Comparison of ENCODE assay signal across 1 cellular context in the genomic region with DNA sequence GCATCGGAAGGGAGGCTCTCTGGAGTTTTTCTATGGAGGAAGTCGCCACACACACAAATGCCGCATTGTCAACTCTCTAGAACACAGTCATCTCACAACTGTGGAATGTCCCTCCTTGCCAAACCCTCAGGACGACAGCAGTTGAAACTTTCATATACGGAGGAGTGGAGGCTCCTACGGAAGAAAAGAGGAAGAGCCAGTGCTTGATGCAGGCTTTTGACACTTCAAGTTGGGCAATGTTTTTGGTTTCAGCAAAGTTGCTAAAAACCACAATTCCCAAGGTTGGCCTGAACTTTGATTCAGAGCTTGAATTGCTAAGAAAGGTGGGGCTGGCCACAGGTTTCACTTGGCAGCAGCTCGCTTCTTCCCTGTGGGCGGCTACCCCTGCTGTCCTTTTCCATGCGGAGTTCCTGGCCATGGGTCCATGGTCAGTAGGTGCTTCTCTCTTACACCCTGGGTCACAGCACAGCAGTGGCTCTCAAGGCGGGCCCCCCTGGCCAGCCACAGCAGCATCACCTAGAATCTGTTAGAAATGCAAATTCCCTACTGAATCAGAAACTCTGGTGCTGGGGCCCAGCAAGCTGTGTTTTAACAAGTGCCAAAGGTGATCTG.
TF ChIP-seq lines count a peak whose summit lies in the region.

No MANE protein-coding gene starts in this region.

TF ChIP-seq in GM12878, 131 proteins besides CTCF, POLR2A, EP300 and RAD21 (continued from another document and continues in another):
- TF ChIP-seq, protein P1, sequence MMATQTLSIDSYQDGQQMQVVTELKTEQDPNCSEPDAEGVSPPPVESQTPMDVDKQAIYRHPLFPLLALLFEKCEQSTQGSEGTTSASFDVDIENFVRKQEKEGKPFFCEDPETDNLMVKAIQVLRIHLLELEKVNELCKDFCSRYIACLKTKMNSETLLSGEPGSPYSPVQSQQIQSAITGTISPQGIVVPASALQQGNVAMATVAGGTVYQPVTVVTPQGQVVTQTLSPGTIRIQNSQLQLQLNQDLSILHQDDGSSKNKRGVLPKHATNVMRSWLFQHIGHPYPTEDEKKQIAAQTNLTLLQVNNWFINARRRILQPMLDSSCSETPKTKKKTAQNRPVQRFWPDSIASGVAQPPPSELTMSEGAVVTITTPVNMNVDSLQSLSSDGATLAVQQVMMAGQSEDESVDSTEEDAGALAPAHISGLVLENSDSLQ (IDR thresholded peaks at IDR 0.05), result peak; percentile 73
- TF ChIP-seq CHD4 (IDR thresholded peaks at IDR 0.05), result no peak
- peak; percentile 91 for TF ChIP-seq BMI1 (IDR thresholded peaks at IDR 0.05; ENCODE audit: borderline replicate concordance)
- TF ChIP-seq RUNX3 (IDR thresholded peaks at IDR 0.05; ENCODE audit: low read length), result peak; percentile 98
- peak; percentile 71; the same call in 1 of the 2 replicates for TF ChIP-seq TCF12 (IDR thresholded peaks at IDR 0.05; ENCODE audit: low read depth, low read length)
- no peak for TF ChIP-seq RFX5 (IDR thresholded peaks at IDR 0.05; ENCODE audit: low read depth, low read length)
- no peak for TF ChIP-seq STAT1 (conservative IDR thresholded peaks at IDR 0.05)
- TF ChIP-seq CREB1 (IDR thresholded peaks at IDR 0.05; ENCODE audit: low read depth), result peak; percentile 56; the same call in 1 of the 2 replicates
- TF ChIP-seq SUZ12 (IDR thresholded peaks at IDR 0.05; ENCODE audit: unreplicated experiment), result no peak
- TF ChIP-seq MXI1 (IDR thresholded peaks at IDR 0.05; ENCODE audit: low read depth, low read length), result peak; percentile 59; the same call in 1 of the 2 replicates
- no peak for TF ChIP-seq FOS (IDR thresholded peaks at IDR 0.05; ENCODE audit: borderline replicate concordance, extremely low read depth, insufficient read length)
- peak; percentile 96 for TF ChIP-seq IRF4 (IDR thresholded peaks at IDR 0.05; ENCODE audit: low read depth, low read length)
- TF ChIP-seq, protein P2, sequence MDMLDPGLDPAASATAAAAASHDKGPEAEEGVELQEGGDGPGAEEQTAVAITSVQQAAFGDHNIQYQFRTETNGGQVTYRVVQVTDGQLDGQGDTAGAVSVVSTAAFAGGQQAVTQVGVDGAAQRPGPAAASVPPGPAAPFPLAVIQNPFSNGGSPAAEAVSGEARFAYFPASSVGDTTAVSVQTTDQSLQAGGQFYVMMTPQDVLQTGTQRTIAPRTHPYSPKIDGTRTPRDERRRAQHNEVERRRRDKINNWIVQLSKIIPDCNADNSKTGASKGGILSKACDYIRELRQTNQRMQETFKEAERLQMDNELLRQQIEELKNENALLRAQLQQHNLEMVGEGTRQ (IDR thresholded peaks at IDR 0.05; ENCODE audit: borderline replicate concordance, low read depth, low read length), result no peak
- TF ChIP-seq ETV6 (conservative IDR thresholded peaks at IDR 0.05 in 1 of 2, IDR thresholded peaks at IDR 0.05 in 1 of 2; ENCODE audit: borderline replicate concordance in 1 of 2, low read depth in 1 of 2), result peak in 1 of 2 experiments; percentile 90; a peak in 2 of 4 replicates
- TF ChIP-seq ATF7 (IDR thresholded peaks at IDR 0.05; ENCODE audit: low read depth), result peak; percentile 76
- TF ChIP-seq CEBPB (IDR thresholded peaks at IDR 0.05; ENCODE audit: borderline replicate concordance in 1 of 2, low read depth in 2 of 2, low read length in 2 of 2), result peak; percentile 59 to 73; a peak in 2 of 4 replicates
- TF ChIP-seq YBX1 (IDR thresholded peaks at IDR 0.05), result no peak
- TF ChIP-seq ZNF207 (IDR thresholded peaks at IDR 0.05; ENCODE audit: borderline replicate concordance), result peak; percentile 75; the same call in 1 of the 2 replicates
- TF ChIP-seq KLF5 (IDR thresholded peaks at IDR 0.05; ENCODE audit: partially characterized antibody), result peak; percentile 93
- no peak for TF ChIP-seq WRNIP1 (IDR thresholded peaks at IDR 0.05; ENCODE audit: borderline replicate concordance, low read depth, low read length)
- TF ChIP-seq CBX5 (IDR thresholded peaks at IDR 0.05; ENCODE audit: low read depth), result no peak
- TF ChIP-seq, protein P3, sequence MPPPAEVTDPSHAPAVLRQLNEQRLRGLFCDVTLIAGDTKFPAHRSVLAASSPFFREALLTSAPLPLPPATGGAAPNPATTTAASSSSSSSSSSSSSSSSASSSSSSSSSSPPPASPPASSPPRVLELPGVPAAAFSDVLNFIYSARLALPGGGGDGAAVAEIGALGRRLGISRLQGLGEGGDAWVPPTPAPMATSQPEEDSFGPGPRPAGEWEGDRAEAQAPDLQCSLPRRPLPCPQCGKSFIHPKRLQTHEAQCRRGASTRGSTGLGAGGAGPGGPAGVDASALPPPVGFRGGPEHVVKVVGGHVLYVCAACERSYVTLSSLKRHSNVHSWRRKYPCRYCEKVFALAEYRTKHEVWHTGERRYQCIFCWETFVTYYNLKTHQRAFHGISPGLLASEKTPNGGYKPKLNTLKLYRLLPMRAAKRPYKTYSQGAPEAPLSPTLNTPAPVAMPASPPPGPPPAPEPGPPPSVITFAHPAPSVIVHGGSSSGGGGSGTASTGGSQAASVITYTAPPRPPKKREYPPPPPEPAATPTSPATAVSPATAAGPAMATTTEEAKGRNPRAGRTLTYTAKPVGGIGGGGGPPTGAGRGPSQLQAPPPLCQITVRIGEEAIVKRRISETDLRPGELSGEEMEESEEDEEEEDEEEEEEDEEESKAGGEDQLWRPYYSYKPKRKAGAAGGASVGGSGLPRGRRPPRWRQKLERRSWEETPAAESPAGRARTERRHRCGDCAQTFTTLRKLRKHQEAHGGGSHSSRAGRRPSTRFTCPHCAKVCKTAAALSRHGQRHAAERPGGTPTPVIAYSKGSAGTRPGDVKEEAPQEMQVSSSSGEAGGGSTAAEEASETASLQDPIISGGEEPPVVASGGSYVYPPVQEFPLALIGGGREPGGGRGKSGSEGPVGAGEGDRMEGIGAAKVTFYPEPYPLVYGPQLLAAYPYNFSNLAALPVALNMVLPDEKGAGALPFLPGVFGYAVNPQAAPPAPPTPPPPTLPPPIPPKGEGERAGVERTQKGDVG (CRISPR knock-in tag; IDR thresholded peaks at IDR 0.05), result no peak
- TF ChIP-seq NFYA (IDR thresholded peaks at IDR 0.05; ENCODE audit: borderline replicate concordance, low read depth, low read length), result no peak
- no peak for TF ChIP-seq KDM1A (IDR thresholded peaks at IDR 0.05; ENCODE audit: borderline replicate concordance)
- TF ChIP-seq ZBED1 (IDR thresholded peaks at IDR 0.05; ENCODE audit: borderline replicate concordance), result peak; percentile 86
- peak; percentile 99 for TF ChIP-seq RELA (IDR thresholded peaks at IDR 0.05; ENCODE audit: borderline replicate concordance, partially characterized antibody)
- no peak for TF ChIP-seq PAX8 (IDR thresholded peaks at IDR 0.05)
- TF ChIP-seq ZNF24 (IDR thresholded peaks at IDR 0.05), result peak; percentile 71
- peak; percentile 93 for TF ChIP-seq GATAD2B (conservative IDR thresholded peaks at IDR 0.05; ENCODE audit: low read depth)
- TF ChIP-seq, protein P4, sequence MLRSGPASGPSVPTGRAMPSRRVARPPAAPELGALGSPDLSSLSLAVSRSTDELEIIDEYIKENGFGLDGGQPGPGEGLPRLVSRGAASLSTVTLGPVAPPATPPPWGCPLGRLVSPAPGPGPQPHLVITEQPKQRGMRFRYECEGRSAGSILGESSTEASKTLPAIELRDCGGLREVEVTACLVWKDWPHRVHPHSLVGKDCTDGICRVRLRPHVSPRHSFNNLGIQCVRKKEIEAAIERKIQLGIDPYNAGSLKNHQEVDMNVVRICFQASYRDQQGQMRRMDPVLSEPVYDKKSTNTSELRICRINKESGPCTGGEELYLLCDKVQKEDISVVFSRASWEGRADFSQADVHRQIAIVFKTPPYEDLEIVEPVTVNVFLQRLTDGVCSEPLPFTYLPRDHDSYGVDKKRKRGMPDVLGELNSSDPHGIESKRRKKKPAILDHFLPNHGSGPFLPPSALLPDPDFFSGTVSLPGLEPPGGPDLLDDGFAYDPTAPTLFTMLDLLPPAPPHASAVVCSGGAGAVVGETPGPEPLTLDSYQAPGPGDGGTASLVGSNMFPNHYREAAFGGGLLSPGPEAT (IDR thresholded peaks at IDR 0.05; ENCODE audit: low read depth), result peak; percentile 100
- TF ChIP-seq ESRRA (IDR thresholded peaks at IDR 0.05; ENCODE audit: low read length), result no peak
- TF ChIP-seq CBX3 (IDR thresholded peaks at IDR 0.05; ENCODE audit: borderline replicate concordance, low read depth), result no peak
- TF ChIP-seq SUPT20H (IDR thresholded peaks at IDR 0.05; ENCODE audit: borderline replicate concordance, control insufficient read depth, low read depth, low read length), result no peak
- no peak for TF ChIP-seq RBBP5 (conservative IDR thresholded peaks at IDR 0.05)
- TF ChIP-seq SPI1 (IDR thresholded peaks at IDR 0.05; ENCODE audit: borderline replicate concordance, insufficient read depth, low read depth, low read length), result peak; percentile 99
- TF ChIP-seq, protein P5, sequence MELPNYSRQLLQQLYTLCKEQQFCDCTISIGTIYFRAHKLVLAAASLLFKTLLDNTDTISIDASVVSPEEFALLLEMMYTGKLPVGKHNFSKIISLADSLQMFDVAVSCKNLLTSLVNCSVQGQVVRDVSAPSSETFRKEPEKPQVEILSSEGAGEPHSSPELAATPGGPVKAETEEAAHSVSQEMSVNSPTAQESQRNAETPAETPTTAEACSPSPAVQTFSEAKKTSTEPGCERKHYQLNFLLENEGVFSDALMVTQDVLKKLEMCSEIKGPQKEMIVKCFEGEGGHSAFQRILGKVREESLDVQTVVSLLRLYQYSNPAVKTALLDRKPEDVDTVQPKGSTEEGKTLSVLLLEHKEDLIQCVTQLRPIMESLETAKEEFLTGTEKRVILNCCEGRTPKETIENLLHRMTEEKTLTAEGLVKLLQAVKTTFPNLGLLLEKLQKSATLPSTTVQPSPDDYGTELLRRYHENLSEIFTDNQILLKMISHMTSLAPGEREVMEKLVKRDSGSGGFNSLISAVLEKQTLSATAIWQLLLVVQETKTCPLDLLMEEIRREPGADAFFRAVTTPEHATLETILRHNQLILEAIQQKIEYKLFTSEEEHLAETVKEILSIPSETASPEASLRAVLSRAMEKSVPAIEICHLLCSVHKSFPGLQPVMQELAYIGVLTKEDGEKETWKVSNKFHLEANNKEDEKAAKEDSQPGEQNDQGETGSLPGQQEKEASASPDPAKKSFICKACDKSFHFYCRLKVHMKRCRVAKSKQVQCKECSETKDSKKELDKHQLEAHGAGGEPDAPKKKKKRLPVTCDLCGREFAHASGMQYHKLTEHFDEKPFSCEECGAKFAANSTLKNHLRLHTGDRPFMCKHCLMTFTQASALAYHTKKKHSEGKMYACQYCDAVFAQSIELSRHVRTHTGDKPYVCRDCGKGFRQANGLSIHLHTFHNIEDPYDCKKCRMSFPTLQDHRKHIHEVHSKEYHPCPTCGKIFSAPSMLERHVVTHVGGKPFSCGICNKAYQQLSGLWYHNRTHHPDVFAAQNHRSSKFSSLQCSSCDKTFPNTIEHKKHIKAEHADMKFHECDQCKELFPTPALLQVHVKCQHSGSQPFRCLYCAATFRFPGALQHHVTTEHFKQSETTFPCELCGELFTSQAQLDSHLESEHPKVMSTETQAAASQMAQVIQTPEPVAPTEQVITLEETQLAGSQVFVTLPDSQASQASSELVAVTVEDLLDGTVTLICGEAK (IDR thresholded peaks at IDR 0.05; ENCODE audit: borderline replicate concordance), result no peak
- peak; percentile 54 for TF ChIP-seq SMARCA5 (IDR thresholded peaks at IDR 0.05)
- TF ChIP-seq, protein P6, sequence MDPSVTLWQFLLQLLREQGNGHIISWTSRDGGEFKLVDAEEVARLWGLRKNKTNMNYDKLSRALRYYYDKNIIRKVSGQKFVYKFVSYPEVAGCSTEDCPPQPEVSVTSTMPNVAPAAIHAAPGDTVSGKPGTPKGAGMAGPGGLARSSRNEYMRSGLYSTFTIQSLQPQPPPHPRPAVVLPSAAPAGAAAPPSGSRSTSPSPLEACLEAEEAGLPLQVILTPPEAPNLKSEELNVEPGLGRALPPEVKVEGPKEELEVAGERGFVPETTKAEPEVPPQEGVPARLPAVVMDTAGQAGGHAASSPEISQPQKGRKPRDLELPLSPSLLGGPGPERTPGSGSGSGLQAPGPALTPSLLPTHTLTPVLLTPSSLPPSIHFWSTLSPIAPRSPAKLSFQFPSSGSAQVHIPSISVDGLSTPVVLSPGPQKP (IDR thresholded peaks at IDR 0.05; ENCODE audit: low read depth, low read length), result no peak
- TF ChIP-seq, protein P7, sequence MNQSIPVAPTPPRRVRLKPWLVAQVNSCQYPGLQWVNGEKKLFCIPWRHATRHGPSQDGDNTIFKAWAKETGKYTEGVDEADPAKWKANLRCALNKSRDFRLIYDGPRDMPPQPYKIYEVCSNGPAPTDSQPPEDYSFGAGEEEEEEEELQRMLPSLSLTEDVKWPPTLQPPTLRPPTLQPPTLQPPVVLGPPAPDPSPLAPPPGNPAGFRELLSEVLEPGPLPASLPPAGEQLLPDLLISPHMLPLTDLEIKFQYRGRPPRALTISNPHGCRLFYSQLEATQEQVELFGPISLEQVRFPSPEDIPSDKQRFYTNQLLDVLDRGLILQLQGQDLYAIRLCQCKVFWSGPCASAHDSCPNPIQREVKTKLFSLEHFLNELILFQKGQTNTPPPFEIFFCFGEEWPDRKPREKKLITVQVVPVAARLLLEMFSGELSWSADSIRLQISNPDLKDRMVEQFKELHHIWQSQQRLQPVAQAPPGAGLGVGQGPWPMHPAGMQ (IDR thresholded peaks at IDR 0.05; ENCODE audit: borderline replicate concordance), result no peak
- TF ChIP-seq NFXL1 (IDR thresholded peaks at IDR 0.05; ENCODE audit: borderline replicate concordance), result no peak
- TF ChIP-seq RB1 (IDR thresholded peaks at IDR 0.05; ENCODE audit: borderline replicate concordance), result no peak
- TF ChIP-seq POLR2AphosphoS2 (IDR thresholded peaks at IDR 0.05; ENCODE audit: low read depth, low read length), result no peak
- TF ChIP-seq SP1 (IDR thresholded peaks at IDR 0.05; ENCODE audit: low read depth, low read length), result peak; percentile 69
- peak; percentile 91 for TF ChIP-seq FOXM1 (IDR thresholded peaks at IDR 0.05; ENCODE audit: low read depth, low read length)
- TF ChIP-seq LARP7 (IDR thresholded peaks at IDR 0.05), result peak; percentile 44; the same call in 1 of the 2 replicates
- TF ChIP-seq, protein P8, sequence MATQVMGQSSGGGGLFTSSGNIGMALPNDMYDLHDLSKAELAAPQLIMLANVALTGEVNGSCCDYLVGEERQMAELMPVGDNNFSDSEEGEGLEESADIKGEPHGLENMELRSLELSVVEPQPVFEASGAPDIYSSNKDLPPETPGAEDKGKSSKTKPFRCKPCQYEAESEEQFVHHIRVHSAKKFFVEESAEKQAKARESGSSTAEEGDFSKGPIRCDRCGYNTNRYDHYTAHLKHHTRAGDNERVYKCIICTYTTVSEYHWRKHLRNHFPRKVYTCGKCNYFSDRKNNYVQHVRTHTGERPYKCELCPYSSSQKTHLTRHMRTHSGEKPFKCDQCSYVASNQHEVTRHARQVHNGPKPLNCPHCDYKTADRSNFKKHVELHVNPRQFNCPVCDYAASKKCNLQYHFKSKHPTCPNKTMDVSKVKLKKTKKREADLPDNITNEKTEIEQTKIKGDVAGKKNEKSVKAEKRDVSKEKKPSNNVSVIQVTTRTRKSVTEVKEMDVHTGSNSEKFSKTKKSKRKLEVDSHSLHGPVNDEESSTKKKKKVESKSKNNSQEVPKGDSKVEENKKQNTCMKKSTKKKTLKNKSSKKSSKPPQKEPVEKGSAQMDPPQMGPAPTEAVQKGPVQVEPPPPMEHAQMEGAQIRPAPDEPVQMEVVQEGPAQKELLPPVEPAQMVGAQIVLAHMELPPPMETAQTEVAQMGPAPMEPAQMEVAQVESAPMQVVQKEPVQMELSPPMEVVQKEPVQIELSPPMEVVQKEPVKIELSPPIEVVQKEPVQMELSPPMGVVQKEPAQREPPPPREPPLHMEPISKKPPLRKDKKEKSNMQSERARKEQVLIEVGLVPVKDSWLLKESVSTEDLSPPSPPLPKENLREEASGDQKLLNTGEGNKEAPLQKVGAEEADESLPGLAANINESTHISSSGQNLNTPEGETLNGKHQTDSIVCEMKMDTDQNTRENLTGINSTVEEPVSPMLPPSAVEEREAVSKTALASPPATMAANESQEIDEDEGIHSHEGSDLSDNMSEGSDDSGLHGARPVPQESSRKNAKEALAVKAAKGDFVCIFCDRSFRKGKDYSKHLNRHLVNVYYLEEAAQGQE (IDR thresholded peaks at IDR 0.05; ENCODE audit: low read depth, low read length), result no peak
